21 cellular contexts compared by ENCODE assay signal in genomic region chr2:180071797-180072196, GRCh38.
DNase-seq lines count a peak whose midpoint lies in the region; ATAC-seq, FAIRE-seq and TF ChIP-seq lines count a peak whose summit lies in the region.
"Had no signal": no experiment of that assay in that cellular context is flagged by ENCODE, and none has a peak within 500 bp of the region (broad histone marks: within the 10 kb centered on the region; RNA-seq: fewer than 3 reads in every experiment).

No MANE protein-coding gene starts in this region.

- no peak for ATAC-seq in GM18909 (IDR thresholded peaks at IDR 0.05; ENCODE audit: poor library complexity, unreplicated experiment)
- ATAC-seq in lower lobe of right lung: no peak
- ATAC-seq: GM12878, K562 had no signal

- peaks cover 27% of the 10 kb centered on the region for H3K9me3 ChIP-seq in HUES48 (ENCODE audit: control insufficient read depth, insufficient read depth, low read length)
- H3K9me3 ChIP-seq in iPS-20b (ENCODE audit: insufficient read depth, low read depth, low read length): peaks cover 24% of the 10 kb centered on the region
- peaks cover 7% of the 10 kb centered on the region for H3K9me3 ChIP-seq in lower lobe of right lung
- H3K9me3 ChIP-seq: BE2C had no signal

- H3K36me3 ChIP-seq in HUES48 (ENCODE audit: control insufficient read depth, insufficient read depth, low read length): no peaks in the 10 kb centered on the region
- H3K36me3 ChIP-seq in bronchial epithelial cell (ENCODE audit: control insufficient read depth, insufficient read depth, low read length): no peaks in the 10 kb centered on the region
- H3K36me3 ChIP-seq in iPS-20b (ENCODE audit: insufficient read depth, low read depth, low read length): peaks cover 2% of the 10 kb centered on the region; the same call in 1 of the 2 replicates
- no peaks in the 10 kb centered on the region for H3K36me3 ChIP-seq in lower lobe of right lung
- H3K36me3 ChIP-seq: BE2C had no signal

- H3K4me3 ChIP-seq in HUES48 (ENCODE audit: low read depth, low read length): peak overlapping the region; percentile 14; the same call in 1 of the 2 replicates
- no peak overlapping the region for H3K4me3 ChIP-seq in bronchial epithelial cell (ENCODE audit: low read depth, low read length)
- peak overlapping the region; percentile 21; the same call in 1 of the 2 replicates for H3K4me3 ChIP-seq in iPS-20b (ENCODE audit: low read length)
- H3K4me3 ChIP-seq in lower lobe of right lung: no peak overlapping the region
- H3K4me3 ChIP-seq: GM12878, GM23248, K562 had no signal

- peaks cover 16% of the 10 kb centered on the region for H3K4me1 ChIP-seq in HUES48 (ENCODE audit: control insufficient read depth, insufficient read depth, low read length)
- peaks cover 20% of the 10 kb centered on the region; the same call in 1 of the 2 replicates for H3K4me1 ChIP-seq in iPS-20b (ENCODE audit: insufficient read depth, low read length)
- H3K4me1 ChIP-seq in lower lobe of right lung: no peaks in the 10 kb centered on the region
- H3K4me1 ChIP-seq: BE2C had no signal

- DNase-seq in bronchial epithelial cell (ENCODE audit: low read depth) (no peak), NK-92 (lab: John Stamatoyannopoulos, UW; ENCODE audit: unreplicated experiment) (no peak), lower lobe of right lung (no peak)
- DNase-seq: BE2C; C1 segment of cervical spinal cord; CD4-positive, CD25-positive, alpha-beta regulatory T cell; CD8-positive, alpha-beta memory T cell; COR-L47; DMS 273 treated with DMSO at 0.1 percent for 48 hours; DMS53; DND-41; EL; GM23248; H7; IMR-90 had no signal

- peak; percentile 28 for FAIRE-seq in bronchial epithelial cell (lab: Jason Lieb, UNC)
- FAIRE-seq: GM12878, GM19239, K562 had no signal

- H3K9ac ChIP-seq in HUES48 (ENCODE audit: low read depth, low read length): no peak overlapping the region; the same call in 1 of the 2 replicates
- no peak overlapping the region; the same call in 1 of the 2 replicates for H3K9ac ChIP-seq in iPS-20b (ENCODE audit: low read depth, low read length)
- H3K9ac ChIP-seq: GM23248 had no signal

- peak overlapping the region; percentile 65 for H3K27ac ChIP-seq in HUES48 (ENCODE audit: low read depth, low read length)
- no peak overlapping the region for H3K27ac ChIP-seq in iPS-20b (ENCODE audit: low read length)
- H3K27ac ChIP-seq in lower lobe of right lung: no peak overlapping the region
- H3K27ac ChIP-seq: GM23248 had no signal

- intact Hi-C loops in lower lobe of right lung (cut with DNase I): no loop called here

- H3K27me3 ChIP-seq in HUES48 (ENCODE audit: control insufficient read depth, insufficient read depth, low read length) (no peaks in the 10 kb centered on the region), bronchial epithelial cell (ENCODE audit: control insufficient read depth, insufficient read depth, low read length) (no peaks in the 10 kb centered on the region), iPS-20b (ENCODE audit: insufficient read depth, low read length) (no peaks in the 10 kb centered on the region), lower lobe of right lung (ENCODE audit: low read depth) (no peaks in the 10 kb centered on the region)
- H3K27me3 ChIP-seq: BE2C had no signal

- no peak for TF ChIP-seq CTCF in bronchial epithelial cell (IDR thresholded peaks at IDR 0.05; ENCODE audit: insufficient read depth, low read length, severe bottlenecking)
- TF ChIP-seq CTCF in lower lobe of right lung (IDR thresholded peaks at IDR 0.05): no peak

Comparison
In these comparisons a context has a peak if more than half of its experiments do, and no peak if none do; other contexts are left out.
1. H3K4me3 ChIP-seq: peak in HUES48 (single experiment) and iPS-20b (single experiment); none in bronchial epithelial cell (single experiment) and lower lobe of right lung (single experiment).